ENCODE assay signal across 8 cellular contexts in the genomic region with DNA sequence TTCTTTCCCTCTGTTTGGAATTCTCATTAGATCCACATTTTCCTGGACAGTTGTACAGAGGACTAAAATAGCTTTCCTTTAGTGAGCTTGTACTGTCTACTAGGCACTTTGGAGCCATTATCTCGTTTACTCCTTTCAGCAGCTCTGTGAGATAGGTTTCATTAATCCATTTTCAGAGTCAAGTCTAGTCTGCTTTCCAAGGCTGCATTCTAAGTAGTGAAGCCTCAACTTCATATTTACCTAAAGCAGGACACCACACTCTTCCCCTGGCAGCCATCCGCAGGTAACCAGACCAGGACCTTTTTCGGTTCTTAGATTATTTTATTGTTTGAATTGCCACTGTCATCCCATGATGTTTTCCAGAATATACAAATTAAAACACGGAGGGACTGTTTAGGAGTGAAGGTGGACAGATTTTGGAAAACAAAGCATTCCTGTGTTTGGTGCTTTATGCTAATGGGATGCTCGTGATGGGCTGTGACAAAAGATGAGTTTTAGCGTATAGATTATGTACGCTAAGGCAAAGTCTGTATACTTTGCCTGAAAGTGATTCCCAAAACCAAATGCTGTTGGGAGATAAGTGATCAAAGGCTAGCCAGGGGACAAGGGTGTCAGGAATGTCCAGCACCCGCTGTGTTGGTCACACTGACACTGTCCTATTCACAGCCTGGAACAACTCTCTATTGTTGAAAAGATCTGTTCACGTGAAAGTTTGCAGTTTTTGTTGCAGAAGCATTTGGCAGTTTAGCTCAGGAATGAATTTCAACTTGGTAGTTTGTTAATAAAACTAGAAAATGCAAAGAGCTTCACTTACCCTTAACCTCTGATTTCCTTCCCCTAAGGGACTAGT. TPM values are rescaled to one million over a fixed set of nuclear protein-coding genes. Genes with fewer than 3 reads are reported as not detected.
DNase-seq lines count a peak whose midpoint lies in the region; ATAC-seq and TF ChIP-seq lines count a peak whose summit lies in the region.

No MANE protein-coding gene starts in this region.

- H3K9me3 ChIP-seq in HAP-1: no peaks in the 10 kb centered on the region
- H3K9me3 ChIP-seq in heart left ventricle: no peaks in the 10 kb centered on the region
- H3K9me3 ChIP-seq in gastrocnemius medialis: no peaks in the 10 kb centered on the region

- H3K4me1 ChIP-seq in HAP-1 (peaks cover 28% of the 10 kb centered on the region), heart left ventricle (peaks cover 0 to 30% (median 11%) of the 10 kb centered on the region in 12 donors), gastrocnemius medialis (peaks cover 0 to 9% of the 10 kb centered on the region in 2 donors)

- H3K4me3 ChIP-seq in HAP-1 (peak overlapping the region; percentile 77), heart left ventricle (peak overlapping the region in 10 of 12 donors; percentile 68 to 97 (median 81)), gastrocnemius medialis (peak overlapping the region; percentile 54 to 74 (median 64))

- in situ Hi-C loops in HAP-1 (cut with MboI; ENCODE audit: low sequenced_read_pairs): no loop called here
- in situ Hi-C loops in gastrocnemius medialis (cut with MboI; ENCODE audit: low sequenced_read_pairs in 4 of 4): no loop called here

- POLR2A ChIA-PET in T-cell (lab: Charles Lee): no interaction called here

- WGBS in heart left ventricle, 4 donors: 64 to 72% (median 69%) methylated on average over 9 of the region's 9 CpGs

- intact Hi-C loops in heart left ventricle (cut with DNase I) (loop anchor here in 6 of 10 donors (2.0 to 5.0 kb wide), 3 partner anchors 52 to 57 kb away; no protein-coding TSS in a partner anchor), gastrocnemius medialis (cut with DNase I; ENCODE audit: low total_unique reads) (loop anchor here (2.0 kb wide), 1 partner anchor 55 kb away; no protein-coding TSS in a partner anchor)

- peaks cover 13 to 20% (median 15%) of the 10 kb centered on the region in 3 donors for H3K4me1 Mint-ChIP-seq in T-cell

- CTCF ChIA-PET in T-cell (lab: Charles Lee): interaction anchor here in 1 of 2 donors (0.6 to 2.1 kb wide), 3 partner anchors 11 to 20 kb away, joined by 3 to 6 read pairs (median 3); no protein-coding TSS in a partner anchor

- H3K36me3 ChIP-seq in HAP-1 (replicated peaks): no peaks in the 10 kb centered on the region
- no peaks in the 10 kb centered on the region for H3K36me3 ChIP-seq in heart left ventricle
- no peaks in the 10 kb centered on the region for H3K36me3 ChIP-seq in gastrocnemius medialis

- peaks cover 8% of the 10 kb centered on the region; the same call in 1 of the 2 replicates for H3K27me3 ChIP-seq in HAP-1 (ENCODE audit: low read depth)
- peaks cover 0 to 14% (median 0%) of the 10 kb centered on the region in 9 donors for H3K27me3 ChIP-seq in heart left ventricle
- peaks cover 19 to 24% (median 22%) of the 10 kb centered on the region in 3 donors for H3K27me3 ChIP-seq in gastrocnemius medialis

- DNase-seq in HAP-1 (ENCODE audit: low spot score in 2 of 2): no peak
- DNase-seq in T-cell: no peak
- DNase-seq in heart left ventricle: no peak
- no peak for DNase-seq in gastrocnemius medialis
- DNase-seq in cortex of kidney (lab: John Stamatoyannopoulos, UW): no peak
- DNase-seq in NCI-H446 treated with DMSO at 0.1 percent for 48 hours (lab: John Stamatoyannopoulos, UW): no peak
- DNase-seq in stimulated activated naive CD4-positive, alpha-beta T cell (lab: John Stamatoyannopoulos, UW): no peak

- peak overlapping the region; percentile 51 to 57 (median 54) for H3K4me3 Mint-ChIP-seq in T-cell

- no peak for TF ChIP-seq POLR2A in heart left ventricle (IDR thresholded peaks at IDR 0.05)
- no peak for TF ChIP-seq POLR2A in gastrocnemius medialis (IDR thresholded peaks at IDR 0.05)

- H3K27ac ChIP-seq in heart left ventricle: peak overlapping the region; percentile 59 to 92 (median 82)
- peak overlapping the region; percentile 57 to 78 (median 67) for H3K27ac ChIP-seq in gastrocnemius medialis

- peak overlapping the region in 1 of 2 donors; percentile 18 for H3K27ac Mint-ChIP-seq in T-cell

- H3K36me3 Mint-ChIP-seq in T-cell: no peaks in the 10 kb centered on the region

- H3K27me3 Mint-ChIP-seq in T-cell: peaks cover 0 to 6% of the 10 kb centered on the region in 2 donors

- H3K9me3 Mint-ChIP-seq in T-cell: no peaks in the 10 kb centered on the region

- ATAC-seq in T-cell (replicated peaks in 1 of 4) (no peak), heart left ventricle (peak in 2 of 4 donors; percentile 2 to 17), gastrocnemius medialis (peak in 1 of 2 donors; percentile 39), GM18868 (IDR thresholded peaks at IDR 0.05; ENCODE audit: unreplicated experiment) (no peak)

- TF ChIP-seq CTCF in heart left ventricle (IDR thresholded peaks at IDR 0.05): no peak
- TF ChIP-seq CTCF in gastrocnemius medialis (IDR thresholded peaks at IDR 0.05 in 4 of 5, conservative IDR thresholded peaks at IDR 0.05 in 1 of 5): no peak

RNA-seq across cellular contexts. Expression of gene JAM3, which starts 1.3 kb away (rescaled TPM):
- total RNA-seq in T-cell: 10 to 100 TPM in 1 of 5 donors, 1 to 10 TPM in 4; 6.6 to 10.7 (median 8.2) TPM
- 10 to 100 TPM; 23.4 to 56.9 (median 34.3) TPM for total RNA-seq in heart left ventricle
- polyA plus RNA-seq in heart left ventricle: 10 to 100 TPM; 11.9 to 18.5 TPM
- total RNA-seq in gastrocnemius medialis: 1 to 10 TPM; 3.5 to 9.7 (median 6.2) TPM
